ENCODE assay signal across 1 cellular context in genomic region chr22:33166206-33166605, GRCh38.
TF ChIP-seq lines count a peak whose summit lies in the region.

No MANE protein-coding gene starts in this region.

TF ChIP-seq in WTC11, 78 proteins besides CTCF, POLR2A, EP300 and RAD21 (continued from another document):
- TF ChIP-seq, protein P1, sequence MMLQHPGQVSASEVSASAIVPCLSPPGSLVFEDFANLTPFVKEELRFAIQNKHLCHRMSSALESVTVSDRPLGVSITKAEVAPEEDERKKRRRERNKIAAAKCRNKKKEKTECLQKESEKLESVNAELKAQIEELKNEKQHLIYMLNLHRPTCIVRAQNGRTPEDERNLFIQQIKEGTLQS (CRISPR knock-in tag; conservative IDR thresholded peaks at IDR 0.05), result no peak
- TF ChIP-seq ZMAT4 (CRISPR knock-in tag; IDR thresholded peaks at IDR 0.05), result no peak
- TF ChIP-seq NR1H2 (CRISPR knock-in tag; IDR thresholded peaks at IDR 0.05), result no peak
- no peak for TF ChIP-seq FOXP1 (CRISPR knock-in tag; IDR thresholded peaks at IDR 0.05; ENCODE audit: borderline replicate concordance)
- TF ChIP-seq ZNF416 (CRISPR knock-in tag; IDR thresholded peaks at IDR 0.05), result no peak
- no peak for TF ChIP-seq IRF1 (CRISPR knock-in tag; IDR thresholded peaks at IDR 0.05)
